Comparison of ENCODE assay signal across 8 cellular contexts in the genomic region with DNA sequence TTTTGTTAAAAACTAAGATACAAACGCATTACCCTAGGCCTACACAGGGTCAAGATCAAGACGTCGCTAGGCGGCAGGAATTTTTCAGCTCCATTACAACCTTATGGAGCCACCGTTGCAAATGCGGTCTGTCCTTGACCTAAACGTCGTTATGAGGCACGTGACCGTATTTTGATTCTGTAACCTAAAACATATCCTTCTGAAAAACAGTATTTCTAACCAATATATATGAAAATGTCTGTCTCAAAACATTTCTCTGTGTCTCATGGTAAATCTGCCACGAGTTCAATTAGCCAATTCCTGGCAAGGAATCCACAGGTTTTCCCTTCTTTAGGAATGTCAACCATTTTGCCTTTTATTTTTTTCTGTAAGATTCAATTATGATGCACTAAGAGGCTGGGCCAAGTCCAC. TPM values are rescaled to one million over a fixed set of nuclear protein-coding genes. Genes with fewer than 3 reads are reported as not detected.
DNase-seq lines count a peak whose midpoint lies in the region; ATAC-seq and TF ChIP-seq lines count a peak whose summit lies in the region.

No MANE protein-coding gene starts in this region.

- H3K4me3 ChIP-seq in Jurkat, Clone E6-1 (ENCODE audit: low read length) = peak overlapping the region; percentile 96
- H3K4me3 ChIP-seq in prostate gland = peak overlapping the region; percentile 97 to 100

- peaks cover 44% of the 10 kb centered on the region for H3K4me1 Mint-ChIP-seq in WTC11

- H3K9me3 ChIP-seq in prostate gland = no peaks in the 10 kb centered on the region

- H3K27ac ChIP-seq in foreskin keratinocyte = peak overlapping the region; percentile 98
- H3K27ac ChIP-seq in prostate gland = peak overlapping the region; percentile 98 to 99

- intact Hi-C loops in prostate gland (cut with DNase I) = loop anchor here (2.0 kb wide), 2 partner anchors 34 to 120 kb away; no protein-coding TSS in a partner anchor
- intact Hi-C loops in posterior vena cava (cut with DNase I) = loop anchor here (5.0 to 10.0 kb wide), 2 partner anchors 124 to 144 kb away; no protein-coding TSS in a partner anchor

- H3K4me3 Mint-ChIP-seq in WTC11 = peak overlapping the region; percentile 91

- ATAC-seq in WTC11 (no peak), foreskin keratinocyte (no peak), HG03521 (IDR thresholded peaks at IDR 0.05; ENCODE audit: unreplicated experiment) (no peak)

- H3K4me1 ChIP-seq in foreskin keratinocyte = peaks cover 36% of the 10 kb centered on the region
- H3K4me1 ChIP-seq in prostate gland (replicated peaks) = peaks cover 8% of the 10 kb centered on the region

- CTCF ChIA-PET in WTC11 (lab: Charles Lee) = interaction anchor here (0.9 to 4.3 kb wide), 10 partner anchors 8 to 149 kb away, joined by 3 to 25 read pairs (median 6); no protein-coding TSS in a partner anchor

- no peaks in the 10 kb centered on the region for H3K36me3 ChIP-seq in prostate gland

- DNase-seq in NCI-H2196 (lab: John Stamatoyannopoulos, UW; ENCODE audit: unreplicated experiment) (peak; percentile 3), NCI-H2196 treated with DMSO at 0.1 percent for 48 hours (lab: John Stamatoyannopoulos, UW; ENCODE audit: unreplicated experiment) (no peak), WTC11 (ENCODE audit: low spot score) (no peak), foreskin keratinocyte (no peak), prostate gland (ENCODE audit: low spot score) (peak; percentile 41), posterior vena cava (ENCODE audit: low spot score) (no peak)
- DNase-seq in Jurkat, Clone E6-1 (ENCODE audit: low read depth, low spot score) = no peak

- TF ChIP-seq POLR2A in prostate gland (IDR thresholded peaks at IDR 0.05) = no peak

- TF ChIP-seq CTCF in WTC11 (IDR thresholded peaks at IDR 0.05) (no peak), foreskin keratinocyte (conservative IDR thresholded peaks at IDR 0.05) (no peak), prostate gland (IDR thresholded peaks at IDR 0.05) (peak in 1 of 4 experiments; percentile 16)

- H3K27me3 Mint-ChIP-seq in WTC11 (ENCODE audit: low read depth) = no peaks in the 10 kb centered on the region

- no peaks in the 10 kb centered on the region for H3K36me3 Mint-ChIP-seq in WTC11

- H3K9me3 Mint-ChIP-seq in WTC11 = no peaks in the 10 kb centered on the region

- H3K27ac Mint-ChIP-seq in WTC11 = peak overlapping the region; percentile 97

- POLR2A ChIA-PET in WTC11 (lab: Charles Lee) = interaction anchor here (0.5 to 1.8 kb wide), 6 partner anchors 29 to 332 kb away, joined by 3 to 6 read pairs (median 4); no protein-coding TSS in a partner anchor

- H3K27me3 ChIP-seq in foreskin keratinocyte (no peaks in the 10 kb centered on the region), prostate gland (replicated peaks; ENCODE audit: insufficient read depth) (no peaks in the 10 kb centered on the region)

- under 1% methylated on average over 11 of the region's 11 CpGs for WGBS in prostate gland

TF ChIP-seq in WTC11, 78 proteins besides CTCF, POLR2A, EP300 and RAD21:
- TF ChIP-seq SOX15 (CRISPR knock-in tag; IDR thresholded peaks at IDR 0.05) (no peak), HMGA2 (CRISPR knock-in tag; IDR thresholded peaks at IDR 0.05) (no peak), ZNF416 (CRISPR knock-in tag; IDR thresholded peaks at IDR 0.05) (no peak), ZNF396 (CRISPR knock-in tag; IDR thresholded peaks at IDR 0.05; ENCODE audit: borderline replicate concordance) (no peak), ZNF263 (CRISPR knock-in tag; IDR thresholded peaks at IDR 0.05; ENCODE audit: low read depth) (no peak), FOXJ3 (CRISPR knock-in tag; IDR thresholded peaks at IDR 0.05; ENCODE audit: borderline replicate concordance) (no peak)
- TF ChIP-seq, protein P1, sequence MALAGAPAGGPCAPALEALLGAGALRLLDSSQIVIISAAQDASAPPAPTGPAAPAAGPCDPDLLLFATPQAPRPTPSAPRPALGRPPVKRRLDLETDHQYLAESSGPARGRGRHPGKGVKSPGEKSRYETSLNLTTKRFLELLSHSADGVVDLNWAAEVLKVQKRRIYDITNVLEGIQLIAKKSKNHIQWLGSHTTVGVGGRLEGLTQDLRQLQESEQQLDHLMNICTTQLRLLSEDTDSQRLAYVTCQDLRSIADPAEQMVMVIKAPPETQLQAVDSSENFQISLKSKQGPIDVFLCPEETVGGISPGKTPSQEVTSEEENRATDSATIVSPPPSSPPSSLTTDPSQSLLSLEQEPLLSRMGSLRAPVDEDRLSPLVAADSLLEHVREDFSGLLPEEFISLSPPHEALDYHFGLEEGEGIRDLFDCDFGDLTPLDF (CRISPR knock-in tag; IDR thresholded peaks at IDR 0.05) = no peak
- TF ChIP-seq, protein P2, sequence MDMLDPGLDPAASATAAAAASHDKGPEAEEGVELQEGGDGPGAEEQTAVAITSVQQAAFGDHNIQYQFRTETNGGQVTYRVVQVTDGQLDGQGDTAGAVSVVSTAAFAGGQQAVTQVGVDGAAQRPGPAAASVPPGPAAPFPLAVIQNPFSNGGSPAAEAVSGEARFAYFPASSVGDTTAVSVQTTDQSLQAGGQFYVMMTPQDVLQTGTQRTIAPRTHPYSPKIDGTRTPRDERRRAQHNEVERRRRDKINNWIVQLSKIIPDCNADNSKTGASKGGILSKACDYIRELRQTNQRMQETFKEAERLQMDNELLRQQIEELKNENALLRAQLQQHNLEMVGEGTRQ (CRISPR knock-in tag; IDR thresholded peaks at IDR 0.05) = peak; percentile 77
- TF ChIP-seq, protein P3, sequence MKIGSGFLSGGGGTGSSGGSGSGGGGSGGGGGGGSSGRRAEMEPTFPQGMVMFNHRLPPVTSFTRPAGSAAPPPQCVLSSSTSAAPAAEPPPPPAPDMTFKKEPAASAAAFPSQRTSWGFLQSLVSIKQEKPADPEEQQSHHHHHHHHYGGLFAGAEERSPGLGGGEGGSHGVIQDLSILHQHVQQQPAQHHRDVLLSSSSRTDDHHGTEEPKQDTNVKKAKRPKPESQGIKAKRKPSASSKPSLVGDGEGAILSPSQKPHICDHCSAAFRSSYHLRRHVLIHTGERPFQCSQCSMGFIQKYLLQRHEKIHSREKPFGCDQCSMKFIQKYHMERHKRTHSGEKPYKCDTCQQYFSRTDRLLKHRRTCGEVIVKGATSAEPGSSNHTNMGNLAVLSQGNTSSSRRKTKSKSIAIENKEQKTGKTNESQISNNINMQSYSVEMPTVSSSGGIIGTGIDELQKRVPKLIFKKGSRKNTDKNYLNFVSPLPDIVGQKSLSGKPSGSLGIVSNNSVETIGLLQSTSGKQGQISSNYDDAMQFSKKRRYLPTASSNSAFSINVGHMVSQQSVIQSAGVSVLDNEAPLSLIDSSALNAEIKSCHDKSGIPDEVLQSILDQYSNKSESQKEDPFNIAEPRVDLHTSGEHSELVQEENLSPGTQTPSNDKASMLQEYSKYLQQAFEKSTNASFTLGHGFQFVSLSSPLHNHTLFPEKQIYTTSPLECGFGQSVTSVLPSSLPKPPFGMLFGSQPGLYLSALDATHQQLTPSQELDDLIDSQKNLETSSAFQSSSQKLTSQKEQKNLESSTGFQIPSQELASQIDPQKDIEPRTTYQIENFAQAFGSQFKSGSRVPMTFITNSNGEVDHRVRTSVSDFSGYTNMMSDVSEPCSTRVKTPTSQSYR (CRISPR knock-in tag; IDR thresholded peaks at IDR 0.05) = no peak
- TF ChIP-seq, protein P4, sequence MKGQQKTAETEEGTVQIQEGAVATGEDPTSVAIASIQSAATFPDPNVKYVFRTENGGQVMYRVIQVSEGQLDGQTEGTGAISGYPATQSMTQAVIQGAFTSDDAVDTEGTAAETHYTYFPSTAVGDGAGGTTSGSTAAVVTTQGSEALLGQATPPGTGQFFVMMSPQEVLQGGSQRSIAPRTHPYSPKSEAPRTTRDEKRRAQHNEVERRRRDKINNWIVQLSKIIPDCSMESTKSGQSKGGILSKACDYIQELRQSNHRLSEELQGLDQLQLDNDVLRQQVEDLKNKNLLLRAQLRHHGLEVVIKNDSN (CRISPR knock-in tag; IDR thresholded peaks at IDR 0.05) = 0 out of 2 replicates have a peak, but pooled peaks have one; percentile 30
- TF ChIP-seq, protein P5, sequence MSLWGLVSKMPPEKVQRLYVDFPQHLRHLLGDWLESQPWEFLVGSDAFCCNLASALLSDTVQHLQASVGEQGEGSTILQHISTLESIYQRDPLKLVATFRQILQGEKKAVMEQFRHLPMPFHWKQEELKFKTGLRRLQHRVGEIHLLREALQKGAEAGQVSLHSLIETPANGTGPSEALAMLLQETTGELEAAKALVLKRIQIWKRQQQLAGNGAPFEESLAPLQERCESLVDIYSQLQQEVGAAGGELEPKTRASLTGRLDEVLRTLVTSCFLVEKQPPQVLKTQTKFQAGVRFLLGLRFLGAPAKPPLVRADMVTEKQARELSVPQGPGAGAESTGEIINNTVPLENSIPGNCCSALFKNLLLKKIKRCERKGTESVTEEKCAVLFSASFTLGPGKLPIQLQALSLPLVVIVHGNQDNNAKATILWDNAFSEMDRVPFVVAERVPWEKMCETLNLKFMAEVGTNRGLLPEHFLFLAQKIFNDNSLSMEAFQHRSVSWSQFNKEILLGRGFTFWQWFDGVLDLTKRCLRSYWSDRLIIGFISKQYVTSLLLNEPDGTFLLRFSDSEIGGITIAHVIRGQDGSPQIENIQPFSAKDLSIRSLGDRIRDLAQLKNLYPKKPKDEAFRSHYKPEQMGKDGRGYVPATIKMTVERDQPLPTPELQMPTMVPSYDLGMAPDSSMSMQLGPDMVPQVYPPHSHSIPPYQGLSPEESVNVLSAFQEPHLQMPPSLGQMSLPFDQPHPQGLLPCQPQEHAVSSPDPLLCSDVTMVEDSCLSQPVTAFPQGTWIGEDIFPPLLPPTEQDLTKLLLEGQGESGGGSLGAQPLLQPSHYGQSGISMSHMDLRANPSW (CRISPR knock-in tag; conservative IDR thresholded peaks at IDR 0.05; ENCODE audit: low read depth) = no peak
- TF ChIP-seq, protein P6, sequence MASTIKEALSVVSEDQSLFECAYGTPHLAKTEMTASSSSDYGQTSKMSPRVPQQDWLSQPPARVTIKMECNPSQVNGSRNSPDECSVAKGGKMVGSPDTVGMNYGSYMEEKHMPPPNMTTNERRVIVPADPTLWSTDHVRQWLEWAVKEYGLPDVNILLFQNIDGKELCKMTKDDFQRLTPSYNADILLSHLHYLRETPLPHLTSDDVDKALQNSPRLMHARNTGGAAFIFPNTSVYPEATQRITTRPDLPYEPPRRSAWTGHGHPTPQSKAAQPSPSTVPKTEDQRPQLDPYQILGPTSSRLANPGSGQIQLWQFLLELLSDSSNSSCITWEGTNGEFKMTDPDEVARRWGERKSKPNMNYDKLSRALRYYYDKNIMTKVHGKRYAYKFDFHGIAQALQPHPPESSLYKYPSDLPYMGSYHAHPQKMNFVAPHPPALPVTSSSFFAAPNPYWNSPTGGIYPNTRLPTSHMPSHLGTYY (CRISPR knock-in tag; IDR thresholded peaks at IDR 0.05) = no peak

RNA-seq across cellular contexts. Expression of a gene that starts 1.7 kb away (rescaled TPM):
- polyA plus RNA-seq in Jurkat, Clone E6-1 (2012; ENCODE audit: insufficient read depth, insufficient read length) = 149 TPM
- total RNA-seq in WTC11 (2021) (175 to 202 TPM (median 178 TPM) in 3 replicates), foreskin keratinocyte (271 and 333 TPM in 2 replicates), prostate gland (100 to 1,000 TPM; 190 to 249 TPM), posterior vena cava (100 to 1,000 TPM; 324 to 410 TPM)
- 226 and 280 TPM in 2 replicates for polyA plus RNA-seq in foreskin keratinocyte

Comparison
In these comparisons a context has a peak if more than half of its experiments do, and no peak if none do; other contexts are left out.
1. DNase-seq: peak in NCI-H2196 (single experiment) and prostate gland (single experiment); none in NCI-H2196 treated with DMSO at 0.1 percent for 48 hours (single experiment), Jurkat, Clone E6-1 (single experiment), WTC11 (single experiment), foreskin keratinocyte (0 of 2) and posterior vena cava (single experiment).